8 cellular contexts compared by ENCODE assay signal in the genomic region with DNA sequence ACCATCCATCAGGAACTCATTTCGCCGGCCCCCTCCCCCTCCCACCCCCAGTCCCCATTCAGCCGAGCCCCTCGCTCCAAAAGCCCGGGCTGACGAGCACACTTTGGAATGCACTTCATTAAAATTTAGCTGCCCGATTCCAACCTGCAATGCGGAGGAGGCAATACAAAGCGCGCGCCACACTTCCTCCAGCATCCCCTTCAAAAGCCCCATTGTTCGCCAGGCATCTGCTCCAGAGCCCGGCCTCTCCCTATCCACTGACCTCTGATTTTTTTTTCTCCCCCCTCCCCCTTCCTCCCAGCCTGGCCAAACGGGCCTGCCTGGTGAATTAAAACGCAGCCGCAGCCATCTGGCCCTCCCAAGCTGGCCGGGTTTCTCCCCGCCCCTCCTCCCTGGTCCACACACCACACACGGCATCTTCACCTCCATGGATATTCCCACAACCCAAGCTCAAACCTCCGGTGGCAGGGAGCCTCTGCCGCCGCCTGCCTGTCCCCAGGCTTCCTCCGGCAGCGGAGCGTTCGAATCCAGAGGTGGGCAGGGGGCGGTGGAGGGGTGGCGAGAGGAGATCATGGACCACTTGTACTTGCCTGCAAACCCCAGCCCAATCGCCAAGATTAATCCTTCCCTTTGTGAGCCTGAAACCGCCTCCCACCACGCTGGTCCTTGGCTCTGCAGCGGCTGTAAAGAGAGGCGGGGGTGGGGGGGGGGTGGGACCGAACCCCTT.
A peak's percentile ranks its signal among the peaks of the same experiment; 100 is the strongest.
DNase-seq lines count a peak whose midpoint lies in the region; ATAC-seq, FAIRE-seq and TF ChIP-seq lines count a peak whose summit lies in the region.

No MANE protein-coding gene starts in this region.

- H3K36me3 ChIP-seq in HUES64 (ENCODE audit: insufficient read depth, low read length) (no peaks in the 10 kb centered on the region), kidney (ENCODE audit: control insufficient read depth in 1 of 2, insufficient read depth in 2 of 2, low read length in 2 of 2) (no peaks in the 10 kb centered on the region)

- no peak for ATAC-seq in natural killer cell treated with Interleukin-12 subunit alpha and Interleukin-12 subunit beta and Interleukin-15 and Interleukin-18, amount 100 ng/mL, for 72 hours

- H3K4me3 Mint-ChIP-seq in natural killer cell treated with Interleukin-12 subunit alpha and Interleukin-12 subunit beta and Interleukin-15 and Interleukin-18, amount 100 ng/mL, for 72 hours: no peak overlapping the region

- H3K27ac ChIP-seq in HUES64 (ENCODE audit: low read depth, low read length) (peak overlapping the region; percentile 100), kidney (ENCODE audit: low read depth in 2 of 2, low read length in 2 of 2) (no peak overlapping the region)

- H3K27ac Mint-ChIP-seq in natural killer cell treated with Interleukin-12 subunit alpha and Interleukin-12 subunit beta and Interleukin-15 and Interleukin-18, amount 100 ng/mL, for 72 hours: no peak overlapping the region

- intact Hi-C loops in kidney (cut with DNase I): no loop called here

- H3K4me1 ChIP-seq in HUES64 (ENCODE audit: insufficient read depth, low read length) (peaks cover 58% of the 10 kb centered on the region), kidney (ENCODE audit: control insufficient read depth in 1 of 2, insufficient read depth in 1 of 2, low read depth in 1 of 2, low read length in 2 of 2) (peaks cover 0 to 3% of the 10 kb centered on the region in 2 donors)

- peak overlapping the region; percentile 72 for H3K4me3 ChIP-seq in HUES64 (ENCODE audit: low read length)
- peak overlapping the region; percentile 10 to 13 for H3K4me3 ChIP-seq in cardiac fibroblast (replicated peaks in 1 of 2; ENCODE audit: low read depth in 2 of 2, low read length in 2 of 2)
- H3K4me3 ChIP-seq in kidney (ENCODE audit: low read length in 2 of 2): peak overlapping the region in 1 of 2 donors; percentile 22

- peaks cover 0 to 11% of the 10 kb centered on the region in 2 donors for H3K27me3 Mint-ChIP-seq in natural killer cell treated with Interleukin-12 subunit alpha and Interleukin-12 subunit beta and Interleukin-15 and Interleukin-18, amount 100 ng/mL, for 72 hours

- peak overlapping the region; percentile 97 for H3K9ac ChIP-seq in HUES64 (ENCODE audit: low read depth, low read length)
- no peak overlapping the region for H3K9ac ChIP-seq in kidney (ENCODE audit: low read length in 2 of 2)

- DNase-seq in cardiac fibroblast (ENCODE audit: low read depth in 2 of 2) (peak; percentile 7 to 33), kidney (peak; percentile 68), superior temporal gyrus (ENCODE audit: extremely low spot score) (peak; percentile 86), germinal center (ENCODE audit: low spot score) (no peak), NCI-H774 (lab: John Stamatoyannopoulos, UW) (no peak), GM20000 (ENCODE audit: low spot score) (no peak)
- no peak for DNase-seq in natural killer cell treated with Interleukin-12 subunit alpha and Interleukin-12 subunit beta and Interleukin-15 and Interleukin-18, amount 100 ng/mL, for 72 hours (ENCODE audit: low spot score)

- FAIRE-seq in kidney (lab: Jason Lieb, UNC): no peak

- H3K27me3 ChIP-seq in HUES64 (ENCODE audit: insufficient read depth, low read length): no peaks in the 10 kb centered on the region

- under 1% methylated on average over 33 of the region's 34 CpGs for WGBS in HUES64

- no peaks in the 10 kb centered on the region for H3K4me1 Mint-ChIP-seq in natural killer cell treated with Interleukin-12 subunit alpha and Interleukin-12 subunit beta and Interleukin-15 and Interleukin-18, amount 100 ng/mL, for 72 hours (ENCODE audit: low read depth in 2 of 2)

- no peaks in the 10 kb centered on the region for H3K36me3 Mint-ChIP-seq in natural killer cell treated with Interleukin-12 subunit alpha and Interleukin-12 subunit beta and Interleukin-15 and Interleukin-18, amount 100 ng/mL, for 72 hours

- no peaks in the 10 kb centered on the region for H3K9me3 ChIP-seq in HUES64 (ENCODE audit: insufficient read depth, low read depth, low read length)
- H3K9me3 ChIP-seq in kidney (ENCODE audit: control insufficient read depth in 1 of 2, low read length in 2 of 2): no peaks in the 10 kb centered on the region

- H3K9me3 Mint-ChIP-seq in natural killer cell treated with Interleukin-12 subunit alpha and Interleukin-12 subunit beta and Interleukin-15 and Interleukin-18, amount 100 ng/mL, for 72 hours: peaks cover 3% of the 10 kb centered on the region

- no peak for TF ChIP-seq CTCF in cardiac fibroblast (IDR thresholded peaks at IDR 0.05; ENCODE audit: low read depth, low read length)
- TF ChIP-seq CTCF in kidney (IDR thresholded peaks at IDR 0.05; ENCODE audit: borderline replicate concordance, extremely low read depth, insufficient read depth): no peak
- TF ChIP-seq CTCF in GM20000 (IDR thresholded peaks at IDR 0.05; ENCODE audit: extremely low read depth, missing control alignments): no peak

Comparison
In these comparisons a context has a peak if more than half of its experiments do, and no peak if none do; other contexts are left out.
1. DNase-seq: peak in cardiac fibroblast (2 of 2), kidney (single experiment) and superior temporal gyrus (single experiment); none in germinal center (single experiment), NCI-H774 (single experiment), GM20000 (single experiment) and natural killer cell treated with Interleukin-12 subunit alpha and Interleukin-12 subunit beta and Interleukin-15 and Interleukin-18, amount 100 ng/mL, for 72 hours (single experiment).